ENCODE assay signal across 23 cellular contexts in the genomic region with DNA sequence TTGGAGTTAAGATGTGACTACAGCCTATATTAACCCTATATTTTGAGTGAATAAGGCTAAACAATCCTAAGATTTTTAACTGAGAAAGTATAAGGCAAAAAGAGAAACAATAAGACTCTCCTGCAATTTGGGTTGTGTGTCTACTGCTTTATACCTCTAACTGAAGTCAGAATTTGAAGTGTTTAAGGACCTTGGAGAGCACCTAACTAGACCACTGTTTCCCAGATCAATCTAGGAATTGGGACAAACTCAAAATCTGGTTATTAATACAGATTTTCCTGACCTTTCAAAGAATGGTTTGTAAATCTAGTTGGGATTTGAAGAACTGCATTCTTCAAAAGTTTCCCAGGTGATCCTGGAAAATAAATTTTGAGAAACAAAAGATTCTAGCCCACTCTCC. TPM values are rescaled to one million over a fixed set of nuclear protein-coding genes. Genes with fewer than 3 reads are reported as not detected.
"Had no signal": no experiment of that assay in that cellular context is flagged by ENCODE, and none has a peak within 500 bp of the region (broad histone marks: within the 10 kb centered on the region; RNA-seq: fewer than 3 reads in every experiment).

No MANE protein-coding gene starts in this region.

- H3K36me3 Mint-ChIP-seq: activated naive CD4-positive, alpha-beta T cell treated with anti-CD3 and anti-CD28 coated beads, Interleukin-2, amount 50 U/mL, for 72 hours; mesothelial cell of epicardium; WTC11 had no signal

- H3K27me3 ChIP-seq: adrenal gland, gastrocnemius medialis, heart right ventricle, suprapubic skin, transverse colon, vagina had no signal

- H3K27ac ChIP-seq: adrenal gland, gastrocnemius medialis, heart right ventricle, suprapubic skin, transverse colon, vagina had no signal

- H3K9me3 Mint-ChIP-seq: mesothelial cell of epicardium; nephron; stimulated activated naive CD8-positive, alpha-beta T cell treated with anti-CD3 and anti-CD28 coated beads, Interleukin-15, amount 100 ng/mL, for 72 hours; WTC11 had no signal

- ATAC-seq: activated CD4-positive, alpha-beta T cell treated with anti-CD3 and anti-CD28 coated beads for 36 hours; activated naive CD4-positive, alpha-beta T cell treated with anti-CD3 and anti-CD28 coated beads, Interleukin-2, amount 50 U/mL, for 72 hours; esophagus mucosa; gastrocnemius medialis; heart right ventricle; left cardiac atrium; stimulated activated naive CD8-positive, alpha-beta T cell treated with anti-CD3 and anti-CD28 coated beads, Interleukin-15, amount 100 ng/mL, for 72 hours; WTC11 had no signal

- FAIRE-seq: astrocyte, islet of Langerhans had no signal

- H3K9me3 ChIP-seq: adrenal gland, gastrocnemius medialis, heart right ventricle, suprapubic skin, transverse colon, vagina had no signal

- H3K27me3 Mint-ChIP-seq: activated CD4-positive, alpha-beta T cell treated with anti-CD3 and anti-CD28 coated beads for 36 hours; stimulated activated naive CD8-positive, alpha-beta T cell treated with anti-CD3 and anti-CD28 coated beads, Interleukin-15, amount 100 ng/mL, for 72 hours had no signal

- H3K27ac Mint-ChIP-seq: activated CD4-positive, alpha-beta T cell treated with anti-CD3 and anti-CD28 coated beads for 36 hours; activated naive CD4-positive, alpha-beta T cell treated with anti-CD3 and anti-CD28 coated beads, Interleukin-2, amount 50 U/mL, for 72 hours; mesothelial cell of epicardium; nephron; stimulated activated naive CD8-positive, alpha-beta T cell treated with anti-CD3 and anti-CD28 coated beads, Interleukin-15, amount 100 ng/mL, for 72 hours; WTC11 had no signal

- H3K4me1 Mint-ChIP-seq: activated CD4-positive, alpha-beta T cell treated with anti-CD3 and anti-CD28 coated beads for 36 hours; mesothelial cell of epicardium; nephron; stimulated activated naive CD8-positive, alpha-beta T cell treated with anti-CD3 and anti-CD28 coated beads, Interleukin-15, amount 100 ng/mL, for 72 hours had no signal

- H3K4me3 Mint-ChIP-seq: activated CD4-positive, alpha-beta T cell treated with anti-CD3 and anti-CD28 coated beads for 36 hours; mesothelial cell of epicardium; nephron; stimulated activated naive CD8-positive, alpha-beta T cell treated with anti-CD3 and anti-CD28 coated beads, Interleukin-15, amount 100 ng/mL, for 72 hours; WTC11 had no signal

- H3K4me3 ChIP-seq: adrenal gland, gastrocnemius medialis, heart right ventricle, lung, suprapubic skin, transverse colon, vagina had no signal

- DNase-seq: activated CD4-positive, alpha-beta T cell treated with anti-CD3 and anti-CD28 coated beads for 36 hours; activated CD4-positive, alpha-beta T cell treated with anti-CD3 and anti-CD28 coated beads, Interleukin-2, amount 50 U/mL, for 48 hours; activated gamma-delta T cell; adrenal gland; effector CD4-positive, alpha-beta T cell; gastrocnemius medialis; heart right ventricle; left cardiac atrium; stimulated activated naive CD8-positive, alpha-beta T cell treated with anti-CD3 and anti-CD28 coated beads, Interleukin-15, amount 100 ng/mL, for 72 hours; T-helper 2 cell; transverse colon had no signal

- H3K4me1 ChIP-seq: adrenal gland, gastrocnemius medialis, heart right ventricle, suprapubic skin, transverse colon, vagina had no signal

- H3K36me3 ChIP-seq: adrenal gland, gastrocnemius medialis, heart right ventricle, suprapubic skin, transverse colon, vagina had no signal

RNA-seq across cellular contexts. Expression of a gene that starts 42.1 kb away (rescaled TPM):
- total RNA-seq: activated CD4-positive, alpha-beta T cell treated with anti-CD3 and anti-CD28 coated beads for 36 hours; activated naive CD4-positive, alpha-beta T cell treated with anti-CD3 and anti-CD28 coated beads, Interleukin-2, amount 50 U/mL, for 72 hours; esophagus mucosa; gastrocnemius medialis; heart right ventricle; left cardiac atrium; mesothelial cell of epicardium; omental fat pad; posterior vena cava; suprapubic skin; vagina had no signal
- polyA plus RNA-seq: heart right ventricle, lung had no signal
